ENCODE assay signal across 12 cellular contexts in genomic region chr13:26760835-26761582, GRCh38. TPM values are rescaled to one million over a fixed set of nuclear protein-coding genes. Genes with fewer than 3 reads are reported as not detected.
DNase-seq lines count a peak whose midpoint lies in the region; ATAC-seq and TF ChIP-seq lines count a peak whose summit lies in the region.
"Had no signal": no experiment of that assay in that cellular context is flagged by ENCODE, and none has a peak within 500 bp of the region (broad histone marks: within the 10 kb centered on the region; RNA-seq: fewer than 3 reads in every experiment).

No MANE protein-coding gene starts in this region.

- TF ChIP-seq CTCF in suprapubic skin (IDR thresholded peaks at IDR 0.05) = no peak
- no peak for TF ChIP-seq CTCF in thyroid gland (IDR thresholded peaks at IDR 0.05)

- H3K27ac Mint-ChIP-seq in activated naive CD4-positive, alpha-beta T cell treated with anti-CD3 and anti-CD28 coated beads for 36 hours = no peak overlapping the region
- H3K27ac Mint-ChIP-seq in activated CD8-positive, alpha-beta T cell treated with anti-CD3 and anti-CD28 coated beads, Interleukin-2, amount 10 ng/mL, durations not matched to agents 7 days and 5 days = no peak overlapping the region
- H3K27ac Mint-ChIP-seq: activated CD4-positive, alpha-beta T cell treated with anti-CD3 and anti-CD28 coated beads, Interleukin-2, amount 10 ng/mL, durations not matched to agents 24 days and 14 days had no signal

- 28% methylated on average over 10 of the region's 41 CpGs for WGBS in suprapubic skin
- WGBS in thyroid gland, 2 donors = 23 to 24% methylated on average over 8 to 13 of the region's 41 CpGs

- TF ChIP-seq EP300 in suprapubic skin (IDR thresholded peaks at IDR 0.05) = no peak

- TF ChIP-seq POLR2A in suprapubic skin (IDR thresholded peaks at IDR 0.05) = no peak
- no peak for TF ChIP-seq POLR2A in thyroid gland (IDR thresholded peaks at IDR 0.05)
- TF ChIP-seq POLR2A in GM18505 (IDR thresholded peaks at IDR 0.05; ENCODE audit: borderline replicate concordance, extremely low read depth, insufficient read depth, insufficient read length) = no peak

- H3K4me3 ChIP-seq in iPS-18c (ENCODE audit: insufficient read depth, low read depth, low read length) (peak overlapping the region; percentile 43), suprapubic skin (peak overlapping the region; percentile 40), thyroid gland (replicated peaks in 1 of 3) (no peak overlapping the region)

- H3K27me3 Mint-ChIP-seq in activated naive CD4-positive, alpha-beta T cell treated with anti-CD3 and anti-CD28 coated beads for 36 hours (ENCODE audit: low read depth) = peaks cover 48% of the 10 kb centered on the region
- H3K27me3 Mint-ChIP-seq in activated CD8-positive, alpha-beta T cell treated with anti-CD3 and anti-CD28 coated beads, Interleukin-2, amount 10 ng/mL, durations not matched to agents 7 days and 5 days (ENCODE audit: low read depth) = peaks cover 64% of the 10 kb centered on the region

- ATAC-seq in activated CD8-positive, alpha-beta T cell treated with anti-CD3 and anti-CD28 coated beads, Interleukin-2, amount 10 ng/mL, durations not matched to agents 7 days and 5 days = no peak
- no peak for ATAC-seq in GM18505 (IDR thresholded peaks at IDR 0.05; ENCODE audit: unreplicated experiment)

- H3K4me3 Mint-ChIP-seq in activated naive CD4-positive, alpha-beta T cell treated with anti-CD3 and anti-CD28 coated beads for 36 hours = peak overlapping the region; percentile 23
- H3K4me3 Mint-ChIP-seq in activated CD8-positive, alpha-beta T cell treated with anti-CD3 and anti-CD28 coated beads, Interleukin-2, amount 10 ng/mL, durations not matched to agents 7 days and 5 days = peak overlapping the region; percentile 40

- intact Hi-C loops in activated naive CD4-positive, alpha-beta T cell treated with anti-CD3 and anti-CD28 coated beads for 36 hours (cut with micrococcal nuclease) = no loop called here
- intact Hi-C loops in thyroid gland (cut with DNase I) = no loop called here

- H3K36me3 ChIP-seq in suprapubic skin (no peaks in the 10 kb centered on the region), thyroid gland (no peaks in the 10 kb centered on the region)

- peaks cover 9% of the 10 kb centered on the region for H3K4me1 Mint-ChIP-seq in activated naive CD4-positive, alpha-beta T cell treated with anti-CD3 and anti-CD28 coated beads for 36 hours (ENCODE audit: low read depth)
- peaks cover 3% of the 10 kb centered on the region for H3K4me1 Mint-ChIP-seq in activated CD8-positive, alpha-beta T cell treated with anti-CD3 and anti-CD28 coated beads, Interleukin-2, amount 10 ng/mL, durations not matched to agents 7 days and 5 days (ENCODE audit: low read depth)
- H3K4me1 Mint-ChIP-seq: activated CD4-positive, alpha-beta T cell treated with anti-CD3 and anti-CD28 coated beads, Interleukin-2, amount 10 ng/mL, durations not matched to agents 24 days and 14 days had no signal

- H3K9me3 Mint-ChIP-seq in activated naive CD4-positive, alpha-beta T cell treated with anti-CD3 and anti-CD28 coated beads for 36 hours = no peaks in the 10 kb centered on the region
- H3K9me3 Mint-ChIP-seq in activated CD8-positive, alpha-beta T cell treated with anti-CD3 and anti-CD28 coated beads, Interleukin-2, amount 10 ng/mL, durations not matched to agents 7 days and 5 days (ENCODE audit: insufficient read depth) = no peaks in the 10 kb centered on the region
- H3K9me3 Mint-ChIP-seq: activated CD4-positive, alpha-beta T cell treated with anti-CD3 and anti-CD28 coated beads, Interleukin-2, amount 10 ng/mL, durations not matched to agents 24 days and 14 days had no signal

- H3K27me3 ChIP-seq in suprapubic skin (peaks cover 70% of the 10 kb centered on the region), thyroid gland (no peaks in the 10 kb centered on the region)

- peaks cover 15% of the 10 kb centered on the region for H3K4me1 ChIP-seq in suprapubic skin
- peaks cover 0 to 6% of the 10 kb centered on the region in 2 donors for H3K4me1 ChIP-seq in thyroid gland

- CTCF ChIA-PET in activated naive CD4-positive, alpha-beta T cell treated with anti-CD3 and anti-CD28 coated beads for 36 hours (lab: Charles Lee) = no interaction called here
- CTCF ChIA-PET in activated CD8-positive, alpha-beta T cell treated with anti-CD3 and anti-CD28 coated beads, Interleukin-2, amount 10 ng/mL, durations not matched to agents 7 days and 5 days (lab: Charles Lee) = interaction anchor here (0.8 kb wide), 1 partner anchor 62 kb away, joined by 3 read pairs; no protein-coding TSS in a partner anchor

- no peak for DNase-seq in activated naive CD4-positive, alpha-beta T cell treated with anti-CD3 and anti-CD28 coated beads for 36 hours
- no peak for DNase-seq in activated naive CD4-positive, alpha-beta T cell (lab: John Stamatoyannopoulos, UW)
- DNase-seq in activated CD8-positive, alpha-beta T cell treated with anti-CD3 and anti-CD28 coated beads, Interleukin-2, amount 10 ng/mL, durations not matched to agents 7 days and 5 days = no peak
- DNase-seq in suprapubic skin (ENCODE audit: low spot score in 2 of 2) (no peak), glomerular visceral epithelial cell (ENCODE audit: extremely low spot score) (no peak), thyroid gland (no peak)
- DNase-seq: activated CD4-positive, alpha-beta T cell treated with anti-CD3 and anti-CD28 coated beads, Interleukin-2, amount 10 ng/mL, durations not matched to agents 24 days and 14 days; RPMI8226 had no signal

- POLR2A ChIA-PET in activated CD8-positive, alpha-beta T cell treated with anti-CD3 and anti-CD28 coated beads, Interleukin-2, amount 10 ng/mL, durations not matched to agents 7 days and 5 days (lab: Charles Lee) = interaction anchor here (0.9 kb wide), 1 partner anchor 239 kb away, joined by 3 read pairs; no protein-coding TSS in a partner anchor

- H3K36me3 Mint-ChIP-seq in activated naive CD4-positive, alpha-beta T cell treated with anti-CD3 and anti-CD28 coated beads for 36 hours (ENCODE audit: low read depth) = no peaks in the 10 kb centered on the region
- no peaks in the 10 kb centered on the region for H3K36me3 Mint-ChIP-seq in activated CD8-positive, alpha-beta T cell treated with anti-CD3 and anti-CD28 coated beads, Interleukin-2, amount 10 ng/mL, durations not matched to agents 7 days and 5 days (ENCODE audit: low read depth)

- H3K27ac ChIP-seq in suprapubic skin (no peak overlapping the region), thyroid gland (no peak overlapping the region)

- H3K9me3 ChIP-seq in iPS-18c (ENCODE audit: control insufficient read depth, insufficient read depth, low read length) (no peaks in the 10 kb centered on the region), suprapubic skin (no peaks in the 10 kb centered on the region), thyroid gland (no peaks in the 10 kb centered on the region)

RNA-seq across cellular contexts. Expression of gene GPR12, which starts 0.4 kb away (rescaled TPM):
- not detected for total RNA-seq in activated naive CD4-positive, alpha-beta T cell treated with anti-CD3 and anti-CD28 coated beads for 36 hours
- not detected for total RNA-seq in activated CD8-positive, alpha-beta T cell treated with anti-CD3 and anti-CD28 coated beads, Interleukin-2, amount 10 ng/mL, durations not matched to agents 7 days and 5 days
- total RNA-seq in suprapubic skin (10 to 100 TPM in 1 of 4 donors, 1 to 10 TPM in 3; 3.9 to 16.6 (median 6.8) TPM), thyroid gland (under 1 TPM in 3 of 4 donors, not detected in 1; under 0.01 to 0.33 (median 0.33) TPM)
- total RNA-seq: activated CD4-positive, alpha-beta T cell treated with anti-CD3 and anti-CD28 coated beads, Interleukin-2, amount 10 ng/mL, durations not matched to agents 24 days and 14 days; bronchial epithelial cell; M059J had no signal

Comparison
In these comparisons a context has a peak if more than half of its experiments do, and no peak if none do; other contexts are left out.
1. H3K4me3 ChIP-seq: peak in iPS-18c (single experiment) and suprapubic skin (single experiment); none in thyroid gland (0 of 3).